In genomic region chr10:104895981-104896380, GRCh38 we compare ENCODE assay signal across 23 cellular contexts.
"Had no signal": no experiment of that assay in that cellular context is flagged by ENCODE, and none has a peak within 500 bp of the region (broad histone marks: within the 10 kb centered on the region; RNA-seq: fewer than 3 reads in every experiment).

No MANE protein-coding gene starts in this region.

- H3K4me3 Mint-ChIP-seq: dendritic cell treated with granulocyte-macrophage colony-stimulating factor and Interleukin-4, amounts not matched to agents 40 ng/mL and 50 ng/mL, for 4 days; effector memory CD8-positive, alpha-beta T cell; naive thymus-derived CD4-positive, alpha-beta T cell; nephron progenitor cell; stimulated activated memory B cell treated with anti-CD40 and anti-IgM and Interleukin-4, amounts not matched to agents 10 μg/mL and 1 μg/mL and 100 μg/mL, for 72 hours; stimulated activated naive CD8-positive, alpha-beta T cell treated with anti-CD3 and anti-CD28 coated beads, Interleukin-15, Interleukin-2, amounts not matched to agents 100 ng/mL and 50 ng/mL, for 24 hours had no signal

- H3K27ac Mint-ChIP-seq: dendritic cell treated with granulocyte-macrophage colony-stimulating factor and Interleukin-4, amounts not matched to agents 40 ng/mL and 50 ng/mL, for 4 days; effector memory CD8-positive, alpha-beta T cell; naive thymus-derived CD4-positive, alpha-beta T cell; nephron progenitor cell; stimulated activated memory B cell treated with anti-CD40 and anti-IgM and Interleukin-4, amounts not matched to agents 10 μg/mL and 1 μg/mL and 100 μg/mL, for 72 hours; stimulated activated naive CD8-positive, alpha-beta T cell treated with anti-CD3 and anti-CD28 coated beads, Interleukin-15, Interleukin-2, amounts not matched to agents 100 ng/mL and 50 ng/mL, for 24 hours had no signal

- H3K9me3 Mint-ChIP-seq: dendritic cell treated with granulocyte-macrophage colony-stimulating factor and Interleukin-4, amounts not matched to agents 40 ng/mL and 50 ng/mL, for 4 days; effector memory CD8-positive, alpha-beta T cell had no signal

- ATAC-seq: effector memory CD8-positive, alpha-beta T cell; gastroesophageal sphincter; left colon; left ventricle myocardium superior; naive thymus-derived CD4-positive, alpha-beta T cell; psoas muscle; sciatic nerve; stimulated activated memory B cell treated with anti-CD40 and anti-IgM and Interleukin-4, amounts not matched to agents 10 μg/mL and 1 μg/mL and 100 μg/mL, for 72 hours; upper lobe of right lung had no signal

- H3K27me3 Mint-ChIP-seq: dendritic cell treated with granulocyte-macrophage colony-stimulating factor and Interleukin-4, amounts not matched to agents 40 ng/mL and 50 ng/mL, for 4 days; stimulated activated memory B cell treated with anti-CD40 and anti-IgM and Interleukin-4, amounts not matched to agents 10 μg/mL and 1 μg/mL and 100 μg/mL, for 72 hours; stimulated activated naive CD8-positive, alpha-beta T cell treated with anti-CD3 and anti-CD28 coated beads, Interleukin-15, Interleukin-2, amounts not matched to agents 100 ng/mL and 50 ng/mL, for 24 hours had no signal

- H3K27me3 ChIP-seq: esophagus squamous epithelium, neutrophil, testis, tibial nerve, upper lobe of right lung, vagina had no signal

- DNase-seq: effector memory CD8-positive, alpha-beta T cell; esophagus squamous epithelium; foreskin fibroblast; left colon; left ventricle myocardium superior; mesendoderm; naive thymus-derived CD4-positive, alpha-beta T cell; nephron progenitor cell; psoas muscle; spleen; stimulated activated CD4-positive, alpha-beta T cell treated with anti-CD3 and anti-CD28 coated beads, Interleukin-15, amount 100 ng/mL, for 24 hours; stimulated activated CD4-positive, alpha-beta T cell treated with anti-CD3 and anti-CD28 coated beads, Interleukin-1b, Interleukin-23, amount 100 ng/mL, for 48 hours; stimulated activated CD4-positive, alpha-beta T cell treated with anti-CD3 and anti-CD28 coated beads, Interleukin-4, amount 100 ng/mL, for 24 hours; testis; upper lobe of right lung had no signal

- H3K9me3 ChIP-seq: esophagus squamous epithelium, neutrophil, psoas muscle, testis, upper lobe of right lung, vagina had no signal

- H3K4me1 Mint-ChIP-seq: naive thymus-derived CD4-positive, alpha-beta T cell; stimulated activated memory B cell treated with anti-CD40 and anti-IgM and Interleukin-4, amounts not matched to agents 10 μg/mL and 1 μg/mL and 100 μg/mL, for 72 hours had no signal

- H3K36me3 Mint-ChIP-seq: stimulated activated memory B cell treated with anti-CD40 and anti-IgM and Interleukin-4, amounts not matched to agents 10 μg/mL and 1 μg/mL and 100 μg/mL, for 72 hours had no signal

- H3K27ac ChIP-seq: esophagus squamous epithelium, gastroesophageal sphincter, neutrophil, psoas muscle, spleen, testis, tibial nerve, upper lobe of right lung, vagina had no signal
